ENCODE assay signal across 15 cellular contexts in the genomic region with DNA sequence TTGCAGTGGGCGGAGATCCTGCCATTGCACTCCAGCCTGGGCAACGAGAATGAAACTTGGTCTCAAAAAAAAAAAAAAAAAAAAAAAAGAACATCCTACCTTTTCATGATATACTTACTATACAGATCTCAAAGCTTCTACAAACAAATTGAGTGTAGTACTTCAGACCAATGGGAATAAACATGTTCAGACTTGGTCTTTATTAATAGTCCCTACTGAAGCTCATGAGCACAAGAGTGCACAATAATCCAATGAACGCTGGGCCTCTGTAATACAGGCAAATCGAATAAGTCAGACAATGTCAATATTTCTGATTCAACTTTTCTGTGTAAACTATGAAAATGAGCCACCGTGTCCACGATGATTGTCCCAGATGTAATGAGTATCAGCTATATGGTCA.
DNase-seq lines count a peak whose midpoint lies in the region; ATAC-seq and TF ChIP-seq lines count a peak whose summit lies in the region.
"Had no signal": no experiment of that assay in that cellular context is flagged by ENCODE, and none has a peak within 500 bp of the region (broad histone marks: within the 10 kb centered on the region; RNA-seq: fewer than 3 reads in every experiment).

No MANE protein-coding gene starts in this region.

- H2AFZ ChIP-seq in MM.1S (ENCODE audit: low read length) = no peak overlapping the region

- no peak overlapping the region for H3K4me3 ChIP-seq in MM.1S (ENCODE audit: low read length)
- H3K4me3 ChIP-seq: HAP-1 had no signal

- H3K9ac ChIP-seq in MM.1S (ENCODE audit: low read length) = no peak overlapping the region

- intact Hi-C loops in natural killer cell (cut with micrococcal nuclease) = no loop called here

- no peaks in the 10 kb centered on the region for H3K79me2 ChIP-seq in MM.1S (ENCODE audit: low read length)

- TF ChIP-seq CTCF in MM.1S (IDR thresholded peaks at IDR 0.05; ENCODE audit: low read length) = no peak
- no peak for TF ChIP-seq CTCF in natural killer cell (IDR thresholded peaks at IDR 0.05)

- H3F3A ChIP-seq in MM.1S (ENCODE audit: insufficient read depth, low read length) = no peaks in the 10 kb centered on the region

- H3K4me1 ChIP-seq in MM.1S (ENCODE audit: low read length) = peaks cover 13% of the 10 kb centered on the region
- H3K4me1 ChIP-seq: HAP-1 had no signal

- DNase-seq in DMS153 (lab: John Stamatoyannopoulos, UW) = peak; percentile 45
- DNase-seq in DMS153 treated with DMSO at 0.1 percent for 48 hours (lab: John Stamatoyannopoulos, UW; ENCODE audit: unreplicated experiment) = no peak
- DNase-seq in MM.1S = no peak
- peak; percentile 55 for DNase-seq in NCI-H345 treated with DMSO at 0.1 percent for 48 hours (lab: John Stamatoyannopoulos, UW; ENCODE audit: unreplicated experiment)
- DNase-seq in natural killer cell = no peak
- DNase-seq: Caco-2; CD8-positive, alpha-beta T cell; GF-D8 had no signal

- H3K27ac ChIP-seq in MM.1S (ENCODE audit: low read length) = no peak overlapping the region
- H3K27ac ChIP-seq: 22Rv1, HL-60 had no signal

- H3K4me2 ChIP-seq in MM.1S (ENCODE audit: low read depth, low read length) = peak overlapping the region; percentile 21

- H3K9me3 Mint-ChIP-seq in natural killer cell = peaks cover 8 to 9% of the 10 kb centered on the region in 2 donors

- H3K4me1 Mint-ChIP-seq in natural killer cell = no peaks in the 10 kb centered on the region
- H3K4me1 Mint-ChIP-seq: CD14-positive monocyte had no signal

- no peak overlapping the region for H3K27ac Mint-ChIP-seq in natural killer cell
- H3K27ac Mint-ChIP-seq: CD14-positive monocyte; CD8-positive, alpha-beta T cell had no signal

- H3K36me3 ChIP-seq in MM.1S (replicated peaks; ENCODE audit: insufficient read depth, low read length) = no peaks in the 10 kb centered on the region
- H3K36me3 ChIP-seq: HAP-1 had no signal

- ATAC-seq in esophagus mucosa (peak; percentile 58), GM18502 (IDR thresholded peaks at IDR 0.05; ENCODE audit: poor library complexity, unreplicated experiment) (no peak), HG03521 (IDR thresholded peaks at IDR 0.05; ENCODE audit: unreplicated experiment) (no peak), natural killer cell (no peak)
- ATAC-seq: CD8-positive, alpha-beta T cell had no signal

- no peaks in the 10 kb centered on the region for H3K27me3 Mint-ChIP-seq in natural killer cell (ENCODE audit: low read depth in 2 of 2)

- no peak overlapping the region for H3K4me3 Mint-ChIP-seq in natural killer cell
- H3K4me3 Mint-ChIP-seq: CD14-positive monocyte; CD8-positive, alpha-beta T cell had no signal

- no peaks in the 10 kb centered on the region for H3K9me2 ChIP-seq in MM.1S (replicated peaks; ENCODE audit: insufficient read depth, low read length)

- H3K27me3 ChIP-seq in MM.1S (replicated peaks; ENCODE audit: insufficient read depth, low read length) = no peaks in the 10 kb centered on the region

- no peaks in the 10 kb centered on the region for H4K20me1 ChIP-seq in MM.1S (ENCODE audit: insufficient read depth, low read length)

- no peaks in the 10 kb centered on the region for H3K36me3 Mint-ChIP-seq in natural killer cell
- H3K36me3 Mint-ChIP-seq: CD14-positive monocyte; CD8-positive, alpha-beta T cell had no signal

- H3K9me3 ChIP-seq in MM.1S (replicated peaks; ENCODE audit: insufficient read depth, low read length) = no peaks in the 10 kb centered on the region
- H3K9me3 ChIP-seq: HAP-1 had no signal

Comparison
In these comparisons a context has a peak if more than half of its experiments do, and no peak if none do; other contexts are left out.
1. DNase-seq: peak in DMS153 (single experiment) and NCI-H345 treated with DMSO at 0.1 percent for 48 hours (single experiment); none in DMS153 treated with DMSO at 0.1 percent for 48 hours (single experiment), MM.1S (single experiment) and natural killer cell (single experiment).